ENCODE assay signal across 8 cellular contexts in the genomic region with DNA sequence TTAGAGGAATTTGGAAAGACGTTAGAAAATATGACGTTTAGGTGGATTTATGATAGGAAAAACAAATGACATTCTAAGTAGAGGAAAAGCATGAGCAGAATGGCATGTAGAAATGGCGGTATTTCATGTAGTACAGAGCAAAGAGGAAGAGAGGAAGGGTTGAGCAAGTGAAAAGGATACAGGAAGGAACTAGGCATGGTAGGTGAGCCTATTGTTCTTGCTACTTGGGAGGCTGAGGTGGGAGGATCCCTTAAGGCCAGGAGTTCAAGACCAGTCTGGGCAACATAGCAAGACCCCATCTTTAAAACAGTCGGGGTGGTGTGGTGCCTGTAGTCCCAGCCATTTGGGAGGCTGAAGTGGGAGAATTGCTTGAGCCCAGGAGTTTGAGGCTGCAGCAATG. TPM values are rescaled to one million over a fixed set of nuclear protein-coding genes. Genes with fewer than 3 reads are reported as not detected.
DNase-seq lines count a peak whose midpoint lies in the region; ATAC-seq and TF ChIP-seq lines count a peak whose summit lies in the region.
"Had no signal": no experiment of that assay in that cellular context is flagged by ENCODE, and none has a peak within 500 bp of the region (broad histone marks: within the 10 kb centered on the region; RNA-seq: fewer than 3 reads in every experiment).

No MANE protein-coding gene starts in this region.

- peak overlapping the region; percentile 12 to 98; a peak in 4 of 5 replicates for H3K4me3 Mint-ChIP-seq in H9
- peak overlapping the region; percentile 91 to 93 for H3K4me3 Mint-ChIP-seq in effector memory CD8-positive, alpha-beta T cell
- peak overlapping the region; percentile 96 for H3K4me3 Mint-ChIP-seq in progenitor cell of endocrine pancreas (ENCODE audit: low read depth)

- H3K23ac ChIP-seq in H9 (ENCODE audit: insufficient read length, low read depth, low read length) = no peak overlapping the region

- no peak overlapping the region for H4K91ac ChIP-seq in H9 (ENCODE audit: insufficient read length, low read depth, low read length)

- H3K18ac ChIP-seq in H9 (ENCODE audit: insufficient read length, low read depth, low read length) = no peak overlapping the region

- no peak overlapping the region for H3K4ac ChIP-seq in H9 (ENCODE audit: low read depth, low read length)

- H3K4me1 Mint-ChIP-seq in H9 (peaks cover 7 to 12% of the 10 kb centered on the region in 2 experiments), progenitor cell of endocrine pancreas (ENCODE audit: low read depth) (peaks cover 13% of the 10 kb centered on the region)
- H3K4me1 Mint-ChIP-seq in effector memory CD8-positive, alpha-beta T cell (ENCODE audit: low read depth in 2 of 2) = peaks cover 30 to 47% of the 10 kb centered on the region in 2 donors

- H2BK5ac ChIP-seq in H9 (ENCODE audit: insufficient read length, low read length) = no peak overlapping the region

- no peak overlapping the region for H3K4me2 ChIP-seq in H9 (ENCODE audit: insufficient read depth, insufficient read length, low read length)

- no peak overlapping the region for H3K27ac ChIP-seq in H9 (ENCODE audit: insufficient read length, low read depth, low read length)

- no peaks in the 10 kb centered on the region for H3K9me3 ChIP-seq in H9 (ENCODE audit: control insufficient read depth, low read depth, low read length)

- TF ChIP-seq CTCF in H9 (conservative IDR thresholded peaks at IDR 0.05) (no peak), progenitor cell of endocrine pancreas (IDR thresholded peaks at IDR 0.05; ENCODE audit: unreplicated experiment) (no peak)

- no peaks in the 10 kb centered on the region for H3K27me3 ChIP-seq in H9 (ENCODE audit: insufficient read depth, low read length)

- no peaks in the 10 kb centered on the region for H3K79me1 ChIP-seq in H9 (ENCODE audit: insufficient read depth, low read depth, low read length, poor library complexity, severe bottlenecking)

- 100% methylated on average over 2 of the region's 4 CpGs for WGBS in H9 (ENCODE audit: extremely low coverage, insufficient read length, low lambda C conversion rate)

- no peak overlapping the region for H2AK5ac ChIP-seq in H9 (ENCODE audit: insufficient read length, low read length)

- no peak overlapping the region for H3K9ac ChIP-seq in H9 (ENCODE audit: extremely low read depth, insufficient read length, low read length)

- no peak overlapping the region for H2AFZ ChIP-seq in H9 (ENCODE audit: low read length)

- H2BK12ac ChIP-seq in H9 (ENCODE audit: insufficient read length, low read depth, low read length) = no peak overlapping the region

- H4K5ac ChIP-seq in H9 (ENCODE audit: insufficient read length, low read depth, low read length) = no peak overlapping the region

- H3K79me2 ChIP-seq in H9 (ENCODE audit: insufficient read depth, low read length) = peaks cover 2% of the 10 kb centered on the region; the same call in 1 of the 2 replicates

- no peak for DNase-seq in H9
- DNase-seq in NOMO-1 treated with DMSO at 0.1 percent for 48 hours (lab: John Stamatoyannopoulos, UW; ENCODE audit: unreplicated experiment) = peak; percentile 90
- no peak for DNase-seq in effector memory CD8-positive, alpha-beta T cell
- no peak for DNase-seq in progenitor cell of endocrine pancreas (ENCODE audit: low spot score, unreplicated experiment)
- DNase-seq in occipital lobe (lab: John Stamatoyannopoulos, UW) = no peak
- DNase-seq in activated CD8-positive, alpha-beta memory T cell treated with anti-CD3 and anti-CD28 coated beads, Interleukin-2, amount 50 U/mL, for 48 hours = no peak

- no peak for ATAC-seq in effector memory CD8-positive, alpha-beta T cell (replicated peaks)
- no peak for ATAC-seq in HG02884 (IDR thresholded peaks at IDR 0.05; ENCODE audit: unreplicated experiment)

- H3K27me3 Mint-ChIP-seq in H9 (ENCODE audit: low read depth) (no peaks in the 10 kb centered on the region; the same call in 1 of the 2 replicates), progenitor cell of endocrine pancreas (no peaks in the 10 kb centered on the region)
- no peaks in the 10 kb centered on the region for H3K27me3 Mint-ChIP-seq in effector memory CD8-positive, alpha-beta T cell

- H3K27ac Mint-ChIP-seq in H9 (no peak overlapping the region), progenitor cell of endocrine pancreas (no peak overlapping the region)
- H3K27ac Mint-ChIP-seq in effector memory CD8-positive, alpha-beta T cell = peak overlapping the region in 1 of 2 donors; percentile 98

- peaks cover 5% of the 10 kb centered on the region for H3K23me2 ChIP-seq in H9 (ENCODE audit: insufficient read length, low read depth, low read length, poor library complexity, severe bottlenecking)

- peaks cover 0 to 2% (median 0%) of the 10 kb centered on the region in 3 experiments; a peak in 2 of 7 replicates for H3K36me3 Mint-ChIP-seq in H9 (ENCODE audit: insufficient read depth in 1 of 3, low read depth in 3 of 3)
- H3K36me3 Mint-ChIP-seq in effector memory CD8-positive, alpha-beta T cell (ENCODE audit: insufficient read depth) = peaks cover 20% of the 10 kb centered on the region
- peaks cover 3% of the 10 kb centered on the region for H3K36me3 Mint-ChIP-seq in progenitor cell of endocrine pancreas (ENCODE audit: insufficient read depth)

- no peaks in the 10 kb centered on the region for H3K4me1 ChIP-seq in H9 (ENCODE audit: insufficient read depth, low read length)

- no peak overlapping the region for H2BK120ac ChIP-seq in H9 (ENCODE audit: low read depth, low read length, poor library complexity, severe bottlenecking)

- no peak overlapping the region for H3T11ph ChIP-seq in H9 (ENCODE audit: low read length)

- H2BK20ac ChIP-seq in H9 (ENCODE audit: low read depth, low read length, poor library complexity, severe bottlenecking) = no peak overlapping the region

- no peak overlapping the region for H3K14ac ChIP-seq in H9 (ENCODE audit: insufficient read depth, low read length)

- H2BK15ac ChIP-seq in H9 (ENCODE audit: low read depth, low read length) = no peak overlapping the region

- H4K8ac ChIP-seq in H9 (replicated peaks; ENCODE audit: insufficient read length, low read depth, low read length) = no peak overlapping the region

- H3K56ac ChIP-seq in H9 (ENCODE audit: insufficient read length, low read depth, low read length) = no peak overlapping the region

- H3K9me3 Mint-ChIP-seq in H9 (no peaks in the 10 kb centered on the region; a peak in 1 of 5 replicates), progenitor cell of endocrine pancreas (ENCODE audit: low read depth) (no peaks in the 10 kb centered on the region)
- H3K9me3 Mint-ChIP-seq in effector memory CD8-positive, alpha-beta T cell = no peaks in the 10 kb centered on the region

- H4K20me1 ChIP-seq in H9 (ENCODE audit: control insufficient read depth, insufficient read depth, insufficient read length) = no peaks in the 10 kb centered on the region

RNA-seq across cellular contexts. Expression of a gene that starts 1.2 kb away (rescaled TPM):
- 20.3 and 23.3 TPM in 2 replicates for total RNA-seq in H9 (2021)
- total RNA-seq in progenitor cell of endocrine pancreas = 25.1 and 25.3 TPM in 2 replicates
- total RNA-seq in occipital lobe = 27.5 TPM

RNA-seq across cellular contexts. Expression of a gene that starts 26.7 kb away (rescaled TPM):
- total RNA-seq in H9 (2021) = not detected in 2 replicates
- total RNA-seq in progenitor cell of endocrine pancreas = not detected in 2 replicates
- not detected for total RNA-seq in occipital lobe
- total RNA-seq: myocyte had no signal

RNA-seq across cellular contexts. Expression of a gene that starts 55.5 kb away (rescaled TPM):
- total RNA-seq in H9 (2021) (40.1 and 42.9 TPM in 2 replicates), progenitor cell of endocrine pancreas (48.9 and 56.6 TPM in 2 replicates), occipital lobe (60.8 TPM)
